In the genomic region with DNA sequence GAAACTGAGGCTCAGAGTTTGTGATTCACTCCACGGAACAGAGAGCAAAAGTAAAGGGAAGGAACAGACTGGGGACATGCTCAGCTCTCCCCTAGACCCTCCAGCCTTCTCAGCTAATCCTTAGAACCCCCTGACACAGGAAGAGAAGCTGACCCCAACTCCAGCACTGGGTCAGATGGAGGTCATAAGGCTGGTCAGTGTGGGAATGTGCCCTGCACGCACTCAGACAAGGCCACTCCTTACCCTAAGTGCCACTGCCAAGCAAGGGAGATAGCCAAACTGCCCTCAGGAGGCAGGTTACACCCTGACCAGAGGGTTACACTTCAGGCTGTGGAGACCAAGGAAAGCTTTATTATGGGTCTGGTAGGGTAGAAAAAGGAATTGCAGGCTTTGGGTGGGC, we compare ENCODE assay signal across 1 cellular context.
TF ChIP-seq lines count a peak whose summit lies in the region.

No MANE protein-coding gene starts in this region.

TF ChIP-seq in IMR-90, 13 proteins besides CTCF, POLR2A, EP300 and RAD21 (continued from another document):
- TF ChIP-seq MAZ (IDR thresholded peaks at IDR 0.05; ENCODE audit: borderline replicate concordance, low read depth, low read length) (no peak), SMC3 (IDR thresholded peaks at IDR 0.05; ENCODE audit: low read depth, low read length) (no peak), NFE2L2 (IDR thresholded peaks at IDR 0.05; ENCODE audit: low read depth, low read length) (no peak)
